Comparison of ENCODE assay signal across 8 cellular contexts in the genomic region with DNA sequence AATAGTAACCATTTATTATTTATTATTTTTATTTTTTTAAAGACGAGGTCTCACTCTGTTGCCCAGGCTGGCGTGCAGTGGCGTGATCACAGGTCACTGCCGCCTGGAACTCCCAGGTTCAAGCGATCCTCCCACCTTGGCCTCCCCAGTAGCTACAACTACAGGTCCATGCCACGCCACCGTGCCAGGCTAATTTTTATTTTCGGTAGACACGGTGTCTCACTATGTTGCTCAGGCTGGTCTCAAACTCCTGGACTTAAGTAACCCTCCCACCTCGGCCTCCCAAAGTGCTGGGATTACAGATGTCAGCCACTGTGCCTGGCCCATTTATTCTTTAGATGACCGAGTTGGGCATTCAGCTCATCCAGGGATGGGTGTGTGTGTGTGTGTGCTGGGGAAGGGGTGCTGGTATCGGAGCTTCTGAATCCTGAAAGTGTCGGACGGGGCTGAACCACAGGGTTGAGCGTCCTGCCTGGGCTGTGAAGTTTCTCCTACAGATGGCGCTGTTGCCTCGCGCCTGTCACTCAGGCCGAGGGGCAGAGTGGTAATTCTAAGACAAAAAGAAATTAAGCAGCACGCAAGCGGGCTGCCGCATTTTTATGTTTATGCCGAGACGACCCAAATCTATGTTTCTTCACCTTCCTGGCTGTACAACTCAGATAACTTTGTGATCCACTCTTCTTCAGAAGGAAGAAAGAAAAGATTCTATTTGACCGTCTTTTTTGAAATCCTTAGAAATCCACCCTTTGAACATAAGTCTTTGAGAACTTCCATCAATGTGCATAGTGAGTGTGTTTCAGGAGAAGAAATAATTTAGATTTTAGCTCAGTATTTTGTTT.
DNase-seq lines count a peak whose midpoint lies in the region; ATAC-seq, FAIRE-seq and TF ChIP-seq lines count a peak whose summit lies in the region.

No MANE protein-coding gene starts in this region.

- H3K27me3 ChIP-seq in A673 (replicated peaks; ENCODE audit: insufficient read depth, low read depth, low read length, poor library complexity) = no peaks in the 10 kb centered on the region
- no peaks in the 10 kb centered on the region for H3K27me3 ChIP-seq in right cardiac atrium (ENCODE audit: control insufficient read depth, insufficient read depth)
- no peaks in the 10 kb centered on the region for H3K27me3 ChIP-seq in gastrocnemius medialis

- CTCF ChIA-PET in A673 (lab: Charles Lee) = interaction anchor here (0.7 to 1.1 kb wide), 3 partner anchors 52 to 1041 kb away, joined by 3 to 4 read pairs (median 4); no protein-coding TSS in a partner anchor

- WGBS in right cardiac atrium = 36% methylated on average over 25 of the region's 25 CpGs

- no peaks in the 10 kb centered on the region for H3K4me1 ChIP-seq in A673 (ENCODE audit: insufficient read depth, low read length, poor library complexity, severe bottlenecking)
- H3K4me1 ChIP-seq in right cardiac atrium (ENCODE audit: control insufficient read depth, insufficient read depth, low read length) = peaks cover 2% of the 10 kb centered on the region
- peaks cover 0 to 4% of the 10 kb centered on the region in 2 donors for H3K4me1 ChIP-seq in gastrocnemius medialis

- ATAC-seq in right cardiac atrium = peak; percentile 74 to 85
- ATAC-seq in gastrocnemius medialis = peak; percentile 82 to 87
- no peak for ATAC-seq in HG03135 (IDR thresholded peaks at IDR 0.05; ENCODE audit: unreplicated experiment)

- H3K9me3 ChIP-seq in A673 (ENCODE audit: low read depth, low read length, poor library complexity, severe bottlenecking) (no peaks in the 10 kb centered on the region), right cardiac atrium (ENCODE audit: control insufficient read depth, low read length) (no peaks in the 10 kb centered on the region), gastrocnemius medialis (no peaks in the 10 kb centered on the region)

- peak; percentile 51 for FAIRE-seq in GM12891 (lab: Jason Lieb, UNC)

- in situ Hi-C loops in gastrocnemius medialis (cut with MboI; ENCODE audit: low sequenced_read_pairs in 4 of 4) = loop anchor here in 2 of 4 donors (10.0 to 25.0 kb wide), 4 partner anchors 351 to 1676 kb away; no protein-coding TSS in a partner anchor

- TF ChIP-seq POLR2A in GM12891 (IDR thresholded peaks at IDR 0.05; ENCODE audit: low read depth, low read length) = no peak
- no peak for TF ChIP-seq POLR2A in gastrocnemius medialis (IDR thresholded peaks at IDR 0.05)

- DNase-seq in A673 (ENCODE audit: low spot score) = peak; percentile 60
- DNase-seq in GM12891 (ENCODE audit: insufficient read length, low spot score) = peak; percentile 32
- DNase-seq in Kasumi-1 (lab: John Stamatoyannopoulos, UW) = peak; percentile 49 to 62
- peak; percentile 57 for DNase-seq in SW480 (ENCODE audit: low spot score)
- peak in 51 of 58 donors; percentile 8 to 77 (median 36) for DNase-seq in anterior cingulate cortex (lab: John Stamatoyannopoulos, UW)
- DNase-seq in right cardiac atrium = peak; percentile 53 to 86 (median 83)
- peak in 1 of 2 donors; percentile 44 for DNase-seq in gastrocnemius medialis

- H3K36me3 ChIP-seq in A673 (ENCODE audit: insufficient read depth, low read length, poor library complexity, severe bottlenecking) = no peaks in the 10 kb centered on the region
- no peaks in the 10 kb centered on the region for H3K36me3 ChIP-seq in gastrocnemius medialis

- BruUV-seq in A673 (replicated peaks; lab: Mats Ljungman, UMichigan) = no TSS peak

- POLR2A ChIA-PET in A673 (lab: Charles Lee; ENCODE audit: low non-redundant PET) = no interaction called here

- H3K4me3 ChIP-seq in A673 (ENCODE audit: low read depth, low read length, poor library complexity, severe bottlenecking) = no peak overlapping the region
- H3K4me3 ChIP-seq in right cardiac atrium (ENCODE audit: low read length) = no peak overlapping the region
- no peak overlapping the region for H3K4me3 ChIP-seq in gastrocnemius medialis

- peak; percentile 89 for TF ChIP-seq CTCF in A673 (conservative IDR thresholded peaks at IDR 0.05; ENCODE audit: low read depth, low read length)
- TF ChIP-seq CTCF in gastrocnemius medialis (IDR thresholded peaks at IDR 0.05 in 4 of 5, conservative IDR thresholded peaks at IDR 0.05 in 1 of 5) = peak; percentile 53 to 88 (median 79)

- no peak overlapping the region for H3K27ac ChIP-seq in A673 (ENCODE audit: low read depth, low read length, poor library complexity, severe bottlenecking)
- no peak overlapping the region for H3K27ac ChIP-seq in right cardiac atrium (ENCODE audit: low read length)
- no peak overlapping the region for H3K27ac ChIP-seq in gastrocnemius medialis

- intact Hi-C loops in A673 (cut with micrococcal nuclease; ENCODE audit: unreplicated experiment) (loop anchor here (2.0 to 10.0 kb wide), 3 partner anchors 910 to 1676 kb away; a partner anchor contains a TSS), right cardiac atrium (cut with DNase I) (loop anchor here in 1 of 4 donors (5.0 to 10.0 kb wide), 3 partner anchors 914 to 1686 kb away; no protein-coding TSS in a partner anchor), gastrocnemius medialis (cut with DNase I; ENCODE audit: low total_unique reads) (loop anchor here (2.0 to 5.0 kb wide), 2 partner anchors 51 to 910 kb away; no protein-coding TSS in a partner anchor)

TF ChIP-seq in GM12891, 5 proteins besides CTCF, POLR2A, EP300 and RAD21:
- TF ChIP-seq POLR2AphosphoS5 (IDR thresholded peaks at IDR 0.05; ENCODE audit: low read depth, low read length) (no peak), SPI1 (IDR thresholded peaks at IDR 0.05; ENCODE audit: low read depth, low read length) (no peak), TAF1 (IDR thresholded peaks at IDR 0.05; ENCODE audit: low read depth, low read length) (no peak), POU2F2 (IDR thresholded peaks at IDR 0.05; ENCODE audit: low read depth, low read length) (no peak), PAX5 (IDR thresholded peaks at IDR 0.05; ENCODE audit: insufficient read depth, low read length, severe bottlenecking) (no peak)
